In the genomic region with DNA sequence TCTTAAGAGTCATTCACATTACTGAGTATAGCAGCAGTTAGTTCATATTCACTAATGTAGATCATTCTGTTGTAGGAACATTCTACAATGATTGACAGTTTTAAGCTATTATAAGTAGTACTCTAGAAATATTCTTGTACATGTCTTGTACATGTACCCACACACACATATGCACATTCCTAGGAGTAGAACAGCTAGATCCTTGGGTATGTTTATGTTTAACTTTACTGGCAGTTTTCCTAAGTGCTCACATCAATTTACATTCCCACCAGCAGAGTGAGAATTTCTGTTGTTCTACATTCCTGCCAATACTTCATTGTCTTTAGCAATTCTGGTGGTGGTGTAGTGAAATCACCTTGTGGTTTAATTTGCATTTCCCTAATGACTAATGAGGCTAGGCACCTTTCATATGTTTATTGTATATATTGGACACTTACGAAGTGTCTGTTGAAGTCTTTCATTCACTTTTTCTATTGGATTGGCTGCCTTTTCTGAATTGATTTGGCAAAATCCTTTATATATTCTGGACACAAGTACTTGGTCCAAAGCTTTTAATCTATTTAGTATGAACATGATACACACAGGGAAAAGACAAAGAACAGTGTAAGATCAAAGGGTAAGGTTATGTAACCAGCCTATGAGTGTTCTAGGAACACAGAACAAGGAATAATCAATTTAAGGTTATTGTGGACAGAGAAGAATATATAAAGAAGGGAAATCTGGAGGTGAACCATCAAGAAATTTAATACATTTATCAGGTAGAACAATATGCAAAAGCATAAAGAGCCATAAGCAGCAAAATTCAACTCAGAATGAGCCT, we compare ENCODE assay signal across 10 cellular contexts.
DNase-seq lines count a peak whose midpoint lies in the region; ATAC-seq and TF ChIP-seq lines count a peak whose summit lies in the region.
"Had no signal": no experiment of that assay in that cellular context is flagged by ENCODE, and none has a peak within 500 bp of the region (broad histone marks: within the 10 kb centered on the region; RNA-seq: fewer than 3 reads in every experiment).

No MANE protein-coding gene starts in this region.

- H4K20me1 ChIP-seq in fibroblast of lung (ENCODE audit: control insufficient read depth, extremely low read depth, insufficient read depth, low read length), result no peaks in the 10 kb centered on the region

- H3K9me3 ChIP-seq in fibroblast of lung (ENCODE audit: control insufficient read depth, insufficient read depth, low read depth, low read length), result no peaks in the 10 kb centered on the region

- no peak overlapping the region for H3K4me3 Mint-ChIP-seq in glutamatergic neuron (ENCODE audit: unreplicated experiment)

- H3K4me1 Mint-ChIP-seq in glutamatergic neuron (ENCODE audit: low read depth, unreplicated experiment), result no peaks in the 10 kb centered on the region

- no peak overlapping the region for H3K27ac ChIP-seq in fibroblast of lung (ENCODE audit: insufficient read depth, low read length)

- H3K9me3 Mint-ChIP-seq in glutamatergic neuron (ENCODE audit: unreplicated experiment), result no peaks in the 10 kb centered on the region

- no peak overlapping the region for H3K27ac Mint-ChIP-seq in glutamatergic neuron (ENCODE audit: unreplicated experiment)

- peak; percentile 43 for DNase-seq in GM12865 (ENCODE audit: low read depth)
- peak; percentile 21 to 69 for DNase-seq in fibroblast of lung (ENCODE audit: low read depth in 2 of 2)
- DNase-seq in glutamatergic neuron, result no peak
- DNase-seq in GM19238 (ENCODE audit: insufficient read length, low spot score), result no peak
- no peak for DNase-seq in activated gamma-delta T cell (lab: John Stamatoyannopoulos, UW)
- DNase-seq: GDM1, NCI-H187 treated with DMSO at 0.1 percent for 48 hours had no signal

- no peak overlapping the region for H3K9ac ChIP-seq in fibroblast of lung (ENCODE audit: insufficient read depth, low read length)

- H3K27me3 ChIP-seq in fibroblast of lung (ENCODE audit: control insufficient read depth, insufficient read depth, low read length), result no peaks in the 10 kb centered on the region

- no peak overlapping the region for H2AFZ ChIP-seq in fibroblast of lung (ENCODE audit: low read length)

- ATAC-seq in GM21515 (IDR thresholded peaks at IDR 0.05; ENCODE audit: unreplicated experiment) (peak; percentile 83), HG03457 (IDR thresholded peaks at IDR 0.05; ENCODE audit: unreplicated experiment) (peak; percentile 79), HG03025 (IDR thresholded peaks at IDR 0.05; ENCODE audit: low FRiP score, unreplicated experiment) (no peak)

- no peaks in the 10 kb centered on the region for H3K27me3 Mint-ChIP-seq in glutamatergic neuron (ENCODE audit: unreplicated experiment)

- no peak overlapping the region for H3K4me3 ChIP-seq in GM12865 (ENCODE audit: low read depth, low read length)
- H3K4me3 ChIP-seq in fibroblast of lung (replicated peaks in 1 of 4; ENCODE audit: control extremely low read depth in 1 of 4, insufficient read depth in 1 of 4, low read depth in 3 of 4, low read length in 4 of 4), result no peak overlapping the region

- H3K79me2 ChIP-seq in fibroblast of lung (ENCODE audit: control insufficient read depth, insufficient read depth, low read length), result no peaks in the 10 kb centered on the region

- H3K4me2 ChIP-seq in fibroblast of lung (ENCODE audit: extremely low read depth, insufficient read depth, low read length), result no peak overlapping the region

- no peaks in the 10 kb centered on the region for H3K36me3 Mint-ChIP-seq in glutamatergic neuron (ENCODE audit: unreplicated experiment)

- TF ChIP-seq CTCF in GM12865 (IDR thresholded peaks at IDR 0.05; ENCODE audit: insufficient read depth, low read depth, low read length, missing control alignments) (no peak), fibroblast of lung (conservative IDR thresholded peaks at IDR 0.05 in 1 of 2, IDR thresholded peaks at IDR 0.05 in 1 of 2; ENCODE audit: low read depth in 1 of 2, low read length in 2 of 2) (peak in 1 of 2 donors; percentile 12), glutamatergic neuron (IDR thresholded peaks at IDR 0.05; ENCODE audit: partially characterized antibody, unreplicated experiment) (no peak)

- no peaks in the 10 kb centered on the region for H3K4me1 ChIP-seq in fibroblast of lung (ENCODE audit: control insufficient read depth, extremely low read depth, insufficient read depth, low read length)

- H3K36me3 ChIP-seq in fibroblast of lung (ENCODE audit: control insufficient read depth, insufficient read depth, low read length), result no peaks in the 10 kb centered on the region

Comparison
In these comparisons a context has a peak if more than half of its experiments do, and no peak if none do; other contexts are left out.
1. DNase-seq: peak in GM12865 (single experiment) and fibroblast of lung (2 of 2); none in glutamatergic neuron (single experiment), GM19238 (single experiment) and activated gamma-delta T cell (single experiment).